ENCODE assay signal across 9 cellular contexts in genomic region chr7:43868181-43868580, GRCh38. TPM values are rescaled to one million over a fixed set of nuclear protein-coding genes. Genes with fewer than 3 reads are reported as not detected.
DNase-seq lines count a peak whose midpoint lies in the region; ATAC-seq lines count a peak whose summit lies in the region.
"Had no signal": no experiment of that assay in that cellular context is flagged by ENCODE, and none has a peak within 500 bp of the region (broad histone marks: within the 10 kb centered on the region; RNA-seq: fewer than 3 reads in every experiment).

No MANE protein-coding gene starts in this region.

- peaks cover 24% of the 10 kb centered on the region for H3K36me3 Mint-ChIP-seq in activated T-cell treated with anti-CD3 and anti-CD28 coated beads, Interleukin-2, amount 50 U/mL, for 4 hours (ENCODE audit: insufficient read depth)
- peaks cover 29% of the 10 kb centered on the region for H3K36me3 Mint-ChIP-seq in activated CD8-positive, alpha-beta T cell treated with anti-CD3 and anti-CD28 coated beads, Interleukin-2, amount 10 ng/mL, durations not matched to agents 7 days and 5 days (ENCODE audit: low read depth)

- H3K4me3 Mint-ChIP-seq in activated T-cell treated with anti-CD3 and anti-CD28 coated beads, Interleukin-2, amount 50 U/mL, for 4 hours = peak overlapping the region; percentile 76
- peak overlapping the region; percentile 87 for H3K4me3 Mint-ChIP-seq in activated CD8-positive, alpha-beta T cell treated with anti-CD3 and anti-CD28 coated beads, Interleukin-2, amount 10 ng/mL, durations not matched to agents 7 days and 5 days

- H3K4me1 ChIP-seq in iPS-20b (ENCODE audit: insufficient read depth, low read length) = peaks cover 13% of the 10 kb centered on the region; the same call in 1 of the 2 replicates
- H3K4me1 ChIP-seq in stomach smooth muscle (ENCODE audit: control insufficient read depth, insufficient read depth, low read length) = peaks cover 25% of the 10 kb centered on the region

- H3K27me3 Mint-ChIP-seq in activated T-cell treated with anti-CD3 and anti-CD28 coated beads, Interleukin-2, amount 50 U/mL, for 4 hours (ENCODE audit: low read depth) = no peaks in the 10 kb centered on the region
- H3K27me3 Mint-ChIP-seq in activated CD8-positive, alpha-beta T cell treated with anti-CD3 and anti-CD28 coated beads, Interleukin-2, amount 10 ng/mL, durations not matched to agents 7 days and 5 days (ENCODE audit: low read depth) = peaks cover 8% of the 10 kb centered on the region

- H3K36me3 ChIP-seq in iPS-20b (ENCODE audit: insufficient read depth, low read depth, low read length) = peaks cover 25% of the 10 kb centered on the region
- peaks cover 10% of the 10 kb centered on the region in 2 donors for H3K36me3 ChIP-seq in stomach smooth muscle (ENCODE audit: control insufficient read depth in 2 of 2, insufficient read depth in 2 of 2, low read length in 2 of 2)

- H3K9me3 Mint-ChIP-seq in activated T-cell treated with anti-CD3 and anti-CD28 coated beads, Interleukin-2, amount 50 U/mL, for 4 hours = no peaks in the 10 kb centered on the region
- H3K9me3 Mint-ChIP-seq in activated CD8-positive, alpha-beta T cell treated with anti-CD3 and anti-CD28 coated beads, Interleukin-2, amount 10 ng/mL, durations not matched to agents 7 days and 5 days (ENCODE audit: insufficient read depth) = no peaks in the 10 kb centered on the region

- peaks cover 22% of the 10 kb centered on the region for H3K4me1 Mint-ChIP-seq in activated T-cell treated with anti-CD3 and anti-CD28 coated beads, Interleukin-2, amount 50 U/mL, for 4 hours (ENCODE audit: low read depth)
- H3K4me1 Mint-ChIP-seq in activated CD8-positive, alpha-beta T cell treated with anti-CD3 and anti-CD28 coated beads, Interleukin-2, amount 10 ng/mL, durations not matched to agents 7 days and 5 days (ENCODE audit: low read depth) = peaks cover 24% of the 10 kb centered on the region

- peak overlapping the region; percentile 82; the same call in 1 of the 2 replicates for H3K9ac ChIP-seq in iPS-20b (ENCODE audit: low read depth, low read length)
- H3K9ac ChIP-seq in stomach smooth muscle (ENCODE audit: low read length in 2 of 2) = peak overlapping the region in 1 of 2 donors; percentile 71

- POLR2A ChIA-PET in activated CD8-positive, alpha-beta T cell treated with anti-CD3 and anti-CD28 coated beads, Interleukin-2, amount 10 ng/mL, durations not matched to agents 7 days and 5 days (lab: Charles Lee) = interaction anchor here (1.6 kb wide), 1 partner anchor 9 kb away, joined by 3 read pairs; no protein-coding TSS in a partner anchor

- CTCF ChIA-PET in activated CD8-positive, alpha-beta T cell treated with anti-CD3 and anti-CD28 coated beads, Interleukin-2, amount 10 ng/mL, durations not matched to agents 7 days and 5 days (lab: Charles Lee) = interaction anchor here (1.9 kb wide), 1 partner anchor 29 kb away, joined by 12 read pairs; no protein-coding TSS in a partner anchor

- H3K27me3 ChIP-seq in iPS-20b (ENCODE audit: insufficient read depth, low read length) (no peaks in the 10 kb centered on the region), stomach smooth muscle (ENCODE audit: control insufficient read depth in 1 of 2, insufficient read depth in 2 of 2, low read length in 2 of 2) (no peaks in the 10 kb centered on the region)

- H3K27ac ChIP-seq in iPS-20b (ENCODE audit: low read length) (no peak overlapping the region), stomach smooth muscle (ENCODE audit: low read length) (no peak overlapping the region)

- ATAC-seq in activated T-cell treated with anti-CD3 and anti-CD28 coated beads, Interleukin-2, amount 50 U/mL, for 4 hours = no peak
- no peak for ATAC-seq in activated CD8-positive, alpha-beta T cell treated with anti-CD3 and anti-CD28 coated beads, Interleukin-2, amount 10 ng/mL, durations not matched to agents 7 days and 5 days
- ATAC-seq in GM19463 (IDR thresholded peaks at IDR 0.05; ENCODE audit: unreplicated experiment) = no peak

- DNase-seq in activated T-cell treated with anti-CD3 and anti-CD28 coated beads, Interleukin-2, amount 50 U/mL, for 4 hours = no peak
- no peak for DNase-seq in activated T-cell treated with anti-CD3 and anti-CD28 coated beads, Interleukin-2, amount 50 U/mL, for 48 hours
- DNase-seq in activated CD8-positive, alpha-beta T cell treated with anti-CD3 and anti-CD28 coated beads, Interleukin-2, amount 10 ng/mL, durations not matched to agents 7 days and 5 days = no peak
- DNase-seq in COLO668 (lab: John Stamatoyannopoulos, UW; ENCODE audit: unreplicated experiment) = no peak
- no peak for DNase-seq in iPS-NIHi11 (ENCODE audit: low spot score)
- DNase-seq: NCI-H2107 had no signal

- H3K27ac Mint-ChIP-seq in activated CD8-positive, alpha-beta T cell treated with anti-CD3 and anti-CD28 coated beads, Interleukin-2, amount 10 ng/mL, durations not matched to agents 7 days and 5 days = peak overlapping the region; percentile 83

- H3K9me3 ChIP-seq in iPS-20b (ENCODE audit: insufficient read depth, low read depth, low read length) (no peaks in the 10 kb centered on the region; the same call in 1 of the 2 replicates), stomach smooth muscle (ENCODE audit: control insufficient read depth in 2 of 2, low read length in 2 of 2) (no peaks in the 10 kb centered on the region)

- H3K4me3 ChIP-seq in iPS-20b (ENCODE audit: low read length) (peak overlapping the region; percentile 85), stomach smooth muscle (ENCODE audit: low read length in 2 of 2) (peak overlapping the region; percentile 86 to 91)

RNA-seq across cellular contexts. Expression of gene MRPS24, which starts 1.1 kb away (rescaled TPM):
- total RNA-seq in activated T-cell treated with anti-CD3 and anti-CD28 coated beads, Interleukin-2, amount 50 U/mL, for 4 hours = 100 to 1,000 TPM; 158 to 193 (median 184) TPM
- total RNA-seq in activated CD8-positive, alpha-beta T cell treated with anti-CD3 and anti-CD28 coated beads, Interleukin-2, amount 10 ng/mL, durations not matched to agents 7 days and 5 days = 10 to 100 TPM; 88.5 to 91.3 TPM

RNA-seq across cellular contexts. Expression of gene URGCP, which starts 38.2 kb away (rescaled TPM):
- 10 to 100 TPM; 31.7 to 32.6 (median 32.5) TPM for total RNA-seq in activated T-cell treated with anti-CD3 and anti-CD28 coated beads, Interleukin-2, amount 50 U/mL, for 4 hours
- 10 to 100 TPM; 24.1 to 24.7 TPM for total RNA-seq in activated CD8-positive, alpha-beta T cell treated with anti-CD3 and anti-CD28 coated beads, Interleukin-2, amount 10 ng/mL, durations not matched to agents 7 days and 5 days

RNA-seq across cellular contexts. Expression of gene UBE2D4, which starts 58.1 kb away (rescaled TPM):
- 10 to 100 TPM; 20.9 to 25.8 (median 22.7) TPM for total RNA-seq in activated T-cell treated with anti-CD3 and anti-CD28 coated beads, Interleukin-2, amount 50 U/mL, for 4 hours
- 1 to 10 TPM; 6.3 to 6.8 TPM for total RNA-seq in activated CD8-positive, alpha-beta T cell treated with anti-CD3 and anti-CD28 coated beads, Interleukin-2, amount 10 ng/mL, durations not matched to agents 7 days and 5 days
